9 cellular contexts compared by ENCODE assay signal in the genomic region with DNA sequence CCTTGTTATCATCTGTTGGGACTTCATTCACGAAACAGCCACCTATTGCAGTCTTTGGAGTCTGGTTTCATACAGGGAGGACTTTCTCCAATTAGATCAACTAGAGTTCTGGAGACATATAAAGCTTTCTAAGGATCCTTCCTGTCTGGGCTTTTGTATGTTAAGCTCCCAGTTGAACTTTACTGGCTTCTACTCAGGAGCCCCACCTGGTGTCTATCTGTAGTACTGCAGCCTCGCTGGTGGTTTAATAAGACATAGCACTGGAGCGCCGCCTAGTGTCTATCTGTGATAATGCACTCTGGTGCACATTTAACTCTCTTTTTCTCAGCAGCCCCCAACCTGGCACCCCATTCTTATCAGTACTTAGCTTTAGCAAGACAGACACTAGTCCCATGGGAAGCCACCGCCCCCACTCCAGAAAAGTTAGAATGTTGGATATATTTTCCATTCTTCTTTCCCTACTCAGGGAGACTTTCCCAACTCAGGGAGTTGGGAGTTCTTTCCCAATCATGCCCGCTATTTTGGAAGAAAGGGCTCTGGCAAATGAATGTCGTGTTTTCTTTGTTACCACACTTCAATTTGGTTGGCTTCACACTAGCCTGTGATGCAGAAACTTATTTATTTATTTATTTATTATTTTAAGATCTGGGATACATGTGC. TPM values are rescaled to one million over a fixed set of nuclear protein-coding genes. Genes with fewer than 3 reads are reported as not detected.
DNase-seq lines count a peak whose midpoint lies in the region; ATAC-seq and TF ChIP-seq lines count a peak whose summit lies in the region.
"Had no signal": no experiment of that assay in that cellular context is flagged by ENCODE, and none has a peak within 500 bp of the region (broad histone marks: within the 10 kb centered on the region; RNA-seq: fewer than 3 reads in every experiment).

No MANE protein-coding gene starts in this region.

- TF ChIP-seq CTCF in HFFc6 (IDR thresholded peaks at IDR 0.05) = peak; percentile 98
- peak; percentile 94 for TF ChIP-seq CTCF in choroid plexus epithelial cell (conservative IDR thresholded peaks at IDR 0.05; ENCODE audit: low read depth, low read length)
- TF ChIP-seq CTCF in liver (IDR thresholded peaks at IDR 0.05; ENCODE audit: low read depth, low read length, missing input control) = peak; percentile 100

- no peak overlapping the region for H3K4me3 Mint-ChIP-seq in HFFc6
- H3K4me3 Mint-ChIP-seq in activated CD4-positive, alpha-beta T cell treated with anti-CD3 and anti-CD28 coated beads for 36 hours = no peak overlapping the region

- TF ChIP-seq RAD21 in liver (IDR thresholded peaks at IDR 0.05) = peak; percentile 98 to 100

- CTCF ChIA-PET in activated CD4-positive, alpha-beta T cell treated with anti-CD3 and anti-CD28 coated beads for 36 hours (lab: Charles Lee) = interaction anchor here (0.6 to 7.8 kb wide), 23 partner anchors 8 to 1256 kb away, joined by 3 to 134 read pairs (median 4); no protein-coding TSS in a partner anchor

- no peaks in the 10 kb centered on the region for H3K9me3 ChIP-seq in liver (ENCODE audit: control insufficient read depth in 4 of 4, low read length in 3 of 4)

- intact Hi-C loops in activated CD4-positive, alpha-beta T cell treated with anti-CD3 and anti-CD28 coated beads for 36 hours (cut with DNase I, micrococcal nuclease) = loop anchor here (1.0 to 2.0 kb wide), 2 partner anchors 84 to 256 kb away; no protein-coding TSS in a partner anchor

- peak; percentile 49 for ATAC-seq in activated CD4-positive, alpha-beta T cell treated with anti-CD3 and anti-CD28 coated beads for 36 hours
- no peak for ATAC-seq in GM21825 (IDR thresholded peaks at IDR 0.05; ENCODE audit: unreplicated experiment)

- 16% methylated on average over 7 of the region's 7 CpGs for WGBS in liver

- POLR2A ChIA-PET in activated CD4-positive, alpha-beta T cell treated with anti-CD3 and anti-CD28 coated beads for 36 hours (lab: Charles Lee) = interaction anchor here (0.6 kb wide), 1 partner anchor 546 kb away, joined by 3 read pairs; no protein-coding TSS in a partner anchor

- H3K9ac ChIP-seq in liver (ENCODE audit: low read depth in 1 of 2, low read length in 2 of 2) = no peak overlapping the region

- H3K4me1 ChIP-seq in liver (ENCODE audit: control insufficient read depth in 4 of 4, insufficient read depth in 4 of 4, low read length in 3 of 4) = no peaks in the 10 kb centered on the region

- H3K27ac ChIP-seq in liver (ENCODE audit: low read depth in 1 of 2, low read length in 2 of 2) = no peak overlapping the region
- H3K27ac ChIP-seq: epithelial cell of prostate had no signal

- H3K36me3 ChIP-seq in liver (ENCODE audit: control insufficient read depth in 4 of 4, insufficient read depth in 3 of 4, low read depth in 1 of 4, low read length in 3 of 4) = no peaks in the 10 kb centered on the region

- peaks cover 3% of the 10 kb centered on the region; the same call in 1 of the 2 replicates for H3K9me3 Mint-ChIP-seq in HFFc6
- H3K9me3 Mint-ChIP-seq in activated CD4-positive, alpha-beta T cell treated with anti-CD3 and anti-CD28 coated beads for 36 hours (ENCODE audit: low read depth) = no peaks in the 10 kb centered on the region

- peaks cover 18% of the 10 kb centered on the region for H3K27me3 Mint-ChIP-seq in HFFc6 (ENCODE audit: insufficient read depth)
- peaks cover 3% of the 10 kb centered on the region for H3K27me3 Mint-ChIP-seq in activated CD4-positive, alpha-beta T cell treated with anti-CD3 and anti-CD28 coated beads for 36 hours

- no peak overlapping the region for H3K27ac Mint-ChIP-seq in HFFc6
- no peak overlapping the region for H3K27ac Mint-ChIP-seq in activated CD4-positive, alpha-beta T cell treated with anti-CD3 and anti-CD28 coated beads for 36 hours

- no peaks in the 10 kb centered on the region for H3K4me1 Mint-ChIP-seq in HFFc6 (ENCODE audit: low read depth)
- no peaks in the 10 kb centered on the region for H3K4me1 Mint-ChIP-seq in activated CD4-positive, alpha-beta T cell treated with anti-CD3 and anti-CD28 coated beads for 36 hours

- no peaks in the 10 kb centered on the region for H3K27me3 ChIP-seq in liver (ENCODE audit: control insufficient read depth in 4 of 4, insufficient read depth in 4 of 4, low read length in 3 of 4)

- DNase-seq in DMS53 treated with DMSO at 0.1 percent for 48 hours (lab: John Stamatoyannopoulos, UW; ENCODE audit: unreplicated experiment) = peak; percentile 60
- DNase-seq in HFFc6 = peak; percentile 48
- DNase-seq in NCI-H226 = peak; percentile 38
- peak; percentile 89 for DNase-seq in activated CD4-positive, alpha-beta T cell treated with anti-CD3 and anti-CD28 coated beads for 36 hours
- DNase-seq in choroid plexus epithelial cell (ENCODE audit: low read depth) = peak; percentile 74
- peak; percentile 39 for DNase-seq in stimulated activated CD8-positive, alpha-beta memory T cell treated with anti-CD3 and anti-CD28 coated beads, Interleukin-12 subunit alpha, Interleukin-12 subunit beta, amount 100 ng/mL, for 24 hours (ENCODE audit: extremely low read depth)

- H3K4me3 ChIP-seq in choroid plexus epithelial cell (ENCODE audit: low read depth, low read length) = no peak overlapping the region
- no peak overlapping the region for H3K4me3 ChIP-seq in liver (ENCODE audit: low read depth in 1 of 3, low read length in 3 of 3)

- H3K36me3 Mint-ChIP-seq in HFFc6 (ENCODE audit: low read depth) = 0 out of 2 replicates have a peak, but pooled peaks cover 3% of the 10 kb centered on the region
- no peaks in the 10 kb centered on the region for H3K36me3 Mint-ChIP-seq in activated CD4-positive, alpha-beta T cell treated with anti-CD3 and anti-CD28 coated beads for 36 hours (ENCODE audit: low read depth)

TF ChIP-seq in liver, 16 proteins besides CTCF, POLR2A, EP300 and RAD21:
- TF ChIP-seq FOXA2 (IDR thresholded peaks at IDR 0.05) (no peak), HNF4A (conservative IDR thresholded peaks at IDR 0.05) (no peak), RXRA (IDR thresholded peaks at IDR 0.05) (peak in 1 of 2 donors; percentile 62)
TF ChIP-seq in liver: peak in this region for 1.

RNA-seq across cellular contexts. Expression of a gene that starts 36.9 kb away (rescaled TPM):
- 1 to 10 TPM; 5.5 to 9.2 (median 6.2) TPM for total RNA-seq in HFFc6 (2021; fragmentation: NEBNext Ultra II Directional; extraction: Animal tissue kit (Norgen Biotek cat#: 25700))
- total RNA-seq in activated CD4-positive, alpha-beta T cell treated with anti-CD3 and anti-CD28 coated beads for 36 hours = not detected
- total RNA-seq in liver = 10 to 100 TPM in 1 of 2 donors, 1 to 10 TPM in 1; 5.2 to 26.2 TPM
- polyA plus RNA-seq in liver = 10 to 100 TPM in 1 of 2 donors, 1 to 10 TPM in 1; 9.5 to 10.9 TPM

RNA-seq across cellular contexts. Expression of a gene that starts 51.4 kb away (rescaled TPM):
- 10 to 100 TPM; 17.4 to 25.7 (median 24.5) TPM for total RNA-seq in HFFc6 (2021; fragmentation: NEBNext Ultra II Directional; extraction: Animal tissue kit (Norgen Biotek cat#: 25700))
- 10 to 100 TPM; 53.8 to 54.3 TPM for total RNA-seq in activated CD4-positive, alpha-beta T cell treated with anti-CD3 and anti-CD28 coated beads for 36 hours
- 10 to 100 TPM in 1 of 2 donors, 1 to 10 TPM in 1; 6.3 to 11.8 TPM for total RNA-seq in liver
- polyA plus RNA-seq in liver = 1 to 10 TPM; 3.9 to 4.3 TPM

Comparison
In these comparisons a context has a peak if more than half of its experiments do, and no peak if none do; other contexts are left out.
1. DNase-seq: peak in every context shown above with its lines; median percentile 89 in activated CD4-positive, alpha-beta T cell treated with anti-CD3 and anti-CD28 coated beads for 36 hours; 74 in choroid plexus epithelial cell; 60 in DMS53 treated with DMSO at 0.1 percent for 48 hours; 48 in HFFc6; 39 in stimulated activated CD8-positive, alpha-beta memory T cell treated with anti-CD3 and anti-CD28 coated beads, Interleukin-12 subunit alpha, Interleukin-12 subunit beta, amount 100 ng/mL, for 24 hours; 38 in NCI-H226.
2. RNA of a gene that starts 36.9 kb away (total RNA-seq): 5.2 to 26.2 TPM in liver and 5.5 to 9.2 TPM in HFFc6; not detected in activated CD4-positive, alpha-beta T cell treated with anti-CD3 and anti-CD28 coated beads for 36 hours; every median in the first group is over 4 times any median in the second.
3. Peak in every context shown above with its lines, with median percentiles within 50 percentile points of each other: CTCF ChIP-seq.